13 cellular contexts compared by ENCODE assay signal in genomic region chr16:19810817-19811731, GRCh38.
DNase-seq lines count a peak whose midpoint lies in the region; ATAC-seq and TF ChIP-seq lines count a peak whose summit lies in the region.
"Had no signal": no experiment of that assay in that cellular context is flagged by ENCODE, and none has a peak within 500 bp of the region (broad histone marks: within the 10 kb centered on the region; RNA-seq: fewer than 3 reads in every experiment).

No MANE protein-coding gene starts in this region.

- TF ChIP-seq CTCF in Calu3 (IDR thresholded peaks at IDR 0.05; ENCODE audit: unreplicated experiment) (no peak), RWPE1 (conservative IDR thresholded peaks at IDR 0.05; ENCODE audit: low read depth) (no peak), fibroblast of lung (conservative IDR thresholded peaks at IDR 0.05 in 1 of 2, IDR thresholded peaks at IDR 0.05 in 1 of 2; ENCODE audit: low read depth in 1 of 2, low read length in 2 of 2) (no peak)

- DNase-seq in Calu3 = peak; percentile 66
- peak; percentile 40 for DNase-seq in RWPE1 (ENCODE audit: low spot score)
- DNase-seq in fibroblast of lung (ENCODE audit: low read depth in 2 of 2) = peak; percentile 60 to 88
- DNase-seq in trophoblast cell = peak; percentile 5 to 46
- DNase-seq in T-helper 2 cell treated with Interferon-gamma antibody and Interleukin-4, amounts not matched to agents 5 μg/mL and 100 μg/mL, for 36 hours (ENCODE audit: low spot score) = no peak
- no peak for DNase-seq in activated CD4-positive, alpha-beta T cell treated with anti-CD3 and anti-CD28 coated beads for 4 hours
- DNase-seq: activated CD4-positive, alpha-beta T cell treated with anti-CD3 and anti-CD28 coated beads, Interleukin-2, amount 50 U/mL, for 48 hours; amniotic stem cell; natural killer cell; NCI-H1694; tibial artery had no signal

- peak overlapping the region; percentile 94 for H3K27ac Mint-ChIP-seq in Calu3 (ENCODE audit: unreplicated experiment)
- no peak overlapping the region for H3K27ac Mint-ChIP-seq in T-helper 2 cell treated with Interferon-gamma antibody and Interleukin-4, amounts not matched to agents 5 μg/mL and 100 μg/mL, for 36 hours
- H3K27ac Mint-ChIP-seq: natural killer cell had no signal

- H4K8ac ChIP-seq in trophoblast cell (ENCODE audit: low read depth, low read length) = no peak overlapping the region

- H2AK5ac ChIP-seq in trophoblast cell (ENCODE audit: low read length) = no peak overlapping the region

- H4K91ac ChIP-seq in trophoblast cell (ENCODE audit: low read depth, low read length) = no peak overlapping the region

- H2BK5ac ChIP-seq in trophoblast cell (ENCODE audit: low read depth, low read length, poor library complexity) = no peak overlapping the region

- H3K4me1 ChIP-seq in fibroblast of lung (ENCODE audit: control insufficient read depth, extremely low read depth, insufficient read depth, low read length) (peaks cover 2% of the 10 kb centered on the region), trophoblast cell (ENCODE audit: control insufficient read depth in 1 of 2, insufficient read depth in 2 of 2, low read length in 2 of 2) (no peaks in the 10 kb centered on the region)

- no peak overlapping the region for H4K12ac ChIP-seq in trophoblast cell (ENCODE audit: low read depth, low read length)

- no peaks in the 10 kb centered on the region for H4K20me1 ChIP-seq in fibroblast of lung (ENCODE audit: control insufficient read depth, extremely low read depth, insufficient read depth, low read length)

- H3K4ac ChIP-seq in trophoblast cell (ENCODE audit: low read depth, low read length) = no peak overlapping the region

- H3K18ac ChIP-seq in trophoblast cell (ENCODE audit: low read length) = no peak overlapping the region

- no peaks in the 10 kb centered on the region for H3K27me3 Mint-ChIP-seq in Calu3 (ENCODE audit: unreplicated experiment)
- H3K27me3 Mint-ChIP-seq in T-helper 2 cell treated with Interferon-gamma antibody and Interleukin-4, amounts not matched to agents 5 μg/mL and 100 μg/mL, for 36 hours (ENCODE audit: low read depth) = no peaks in the 10 kb centered on the region

- WGBS in trophoblast cell (ENCODE audit: extremely low coverage, insufficient coverage, insufficient read length) = no CpG with 5 or more reads among the region's 13 CpGs

- H3K9ac ChIP-seq in fibroblast of lung (ENCODE audit: insufficient read depth, low read length) (no peak overlapping the region), trophoblast cell (ENCODE audit: low read length) (no peak overlapping the region)

- peaks cover 46% of the 10 kb centered on the region for H3K36me3 Mint-ChIP-seq in Calu3 (ENCODE audit: insufficient read depth, unreplicated experiment)
- H3K36me3 Mint-ChIP-seq in T-helper 2 cell treated with Interferon-gamma antibody and Interleukin-4, amounts not matched to agents 5 μg/mL and 100 μg/mL, for 36 hours (ENCODE audit: low read depth) = no peaks in the 10 kb centered on the region
- H3K36me3 Mint-ChIP-seq: natural killer cell had no signal

- peaks cover under 1% of the 10 kb centered on the region for H3K9me3 Mint-ChIP-seq in Calu3 (ENCODE audit: low read depth, unreplicated experiment)
- H3K9me3 Mint-ChIP-seq in T-helper 2 cell treated with Interferon-gamma antibody and Interleukin-4, amounts not matched to agents 5 μg/mL and 100 μg/mL, for 36 hours = peaks cover 6% of the 10 kb centered on the region

- H3K27ac ChIP-seq in RWPE1 (no peak overlapping the region), fibroblast of lung (ENCODE audit: insufficient read depth, low read length) (peak overlapping the region; percentile 30), trophoblast cell (ENCODE audit: low read depth, low read length) (no peak overlapping the region)
- H3K27ac ChIP-seq: tibial artery had no signal

- H3K36me3 ChIP-seq in fibroblast of lung (ENCODE audit: control insufficient read depth, insufficient read depth, low read length) (no peaks in the 10 kb centered on the region), trophoblast cell (ENCODE audit: control insufficient read depth in 1 of 2, insufficient read depth in 2 of 2, low read length in 2 of 2) (no peaks in the 10 kb centered on the region)
- H3K36me3 ChIP-seq: tibial artery had no signal

- CTCF ChIA-PET in Calu3 (lab: Charles Lee) = interaction anchor here (0.7 to 1.5 kb wide), 4 partner anchors 58 to 96 kb away, joined by 3 to 6 read pairs (median 5); no protein-coding TSS in a partner anchor
- CTCF ChIA-PET in RWPE1 (lab: Yijun Ruan, JAX) = no interaction called here

- intact Hi-C loops in Calu3 (cut with micrococcal nuclease; ENCODE audit: unreplicated experiment) = no loop called here

- no peak overlapping the region for H3K23ac ChIP-seq in trophoblast cell (ENCODE audit: low read length)

- TSS peak; percentile 81 for BruUV-seq in Calu3 (replicated peaks; lab: Mats Ljungman, UMichigan)

- H3K4me2 ChIP-seq in fibroblast of lung (ENCODE audit: extremely low read depth, insufficient read depth, low read length) (peak overlapping the region; percentile 75), trophoblast cell (ENCODE audit: low read length) (no peak overlapping the region)

- H3K4me1 Mint-ChIP-seq in Calu3 (ENCODE audit: low read depth, unreplicated experiment) = peaks cover 93% of the 10 kb centered on the region
- H3K4me1 Mint-ChIP-seq in T-helper 2 cell treated with Interferon-gamma antibody and Interleukin-4, amounts not matched to agents 5 μg/mL and 100 μg/mL, for 36 hours (ENCODE audit: low read depth) = no peaks in the 10 kb centered on the region
- H3K4me1 Mint-ChIP-seq: natural killer cell had no signal

- H3K14ac ChIP-seq in trophoblast cell (ENCODE audit: low read length) = no peak overlapping the region

- POLR2A ChIA-PET in RWPE1 (lab: Yijun Ruan, JAX; ENCODE audit: low non-redundant PET) = no interaction called here

- no peak overlapping the region for H2BK120ac ChIP-seq in trophoblast cell (ENCODE audit: insufficient read depth, low read length, poor library complexity)

- H3K4me3 ChIP-seq in fibroblast of lung (replicated peaks in 1 of 4; ENCODE audit: control extremely low read depth in 1 of 4, insufficient read depth in 1 of 4, low read depth in 3 of 4, low read length in 4 of 4) (no peak overlapping the region), trophoblast cell (ENCODE audit: low read depth, low read length) (no peak overlapping the region)
- H3K4me3 ChIP-seq: tibial artery had no signal

- H3K79me1 ChIP-seq in trophoblast cell (ENCODE audit: low read length) = no peaks in the 10 kb centered on the region

- H3K79me2 ChIP-seq in fibroblast of lung (ENCODE audit: control insufficient read depth, insufficient read depth, low read length) (no peaks in the 10 kb centered on the region), trophoblast cell (ENCODE audit: control insufficient read depth, insufficient read depth, low read length, poor library complexity) (no peaks in the 10 kb centered on the region)

- H2AFZ ChIP-seq in fibroblast of lung (ENCODE audit: low read length) (no peak overlapping the region), trophoblast cell (ENCODE audit: insufficient read depth, low read length, poor library complexity) (no peak overlapping the region)

- peak overlapping the region; percentile 45 for H3K4me3 Mint-ChIP-seq in Calu3 (ENCODE audit: low read depth, unreplicated experiment)
- no peak overlapping the region for H3K4me3 Mint-ChIP-seq in T-helper 2 cell treated with Interferon-gamma antibody and Interleukin-4, amounts not matched to agents 5 μg/mL and 100 μg/mL, for 36 hours
- H3K4me3 Mint-ChIP-seq: natural killer cell had no signal

- H3K9me3 ChIP-seq in fibroblast of lung (ENCODE audit: control insufficient read depth, insufficient read depth, low read depth, low read length) = no peaks in the 10 kb centered on the region
- H3K9me3 ChIP-seq in trophoblast cell (ENCODE audit: insufficient read depth, low read depth, low read length) = peaks cover 3% of the 10 kb centered on the region
- H3K9me3 ChIP-seq: tibial artery had no signal

- no peak overlapping the region for H2BK12ac ChIP-seq in trophoblast cell (ENCODE audit: low read length)

- H3K27me3 ChIP-seq in fibroblast of lung (ENCODE audit: control insufficient read depth, insufficient read depth, low read length) (no peaks in the 10 kb centered on the region), trophoblast cell (ENCODE audit: insufficient read depth, low read length) (no peaks in the 10 kb centered on the region)
- H3K27me3 ChIP-seq: tibial artery had no signal

- ATAC-seq in HG02571 (IDR thresholded peaks at IDR 0.05; ENCODE audit: unreplicated experiment) (no peak), HG03342 (IDR thresholded peaks at IDR 0.05; ENCODE audit: unreplicated experiment) (no peak)
- ATAC-seq: natural killer cell had no signal

Comparison
In these comparisons a context has a peak if more than half of its experiments do, and no peak if none do; other contexts are left out.
1. DNase-seq: peak in Calu3 (single experiment), RWPE1 (single experiment), fibroblast of lung (2 of 2) and trophoblast cell (2 of 2); none in T-helper 2 cell treated with Interferon-gamma antibody and Interleukin-4, amounts not matched to agents 5 μg/mL and 100 μg/mL, for 36 hours (single experiment) and activated CD4-positive, alpha-beta T cell treated with anti-CD3 and anti-CD28 coated beads for 4 hours (0 of 2).